ENCODE assay signal across 22 cellular contexts in the genomic region with DNA sequence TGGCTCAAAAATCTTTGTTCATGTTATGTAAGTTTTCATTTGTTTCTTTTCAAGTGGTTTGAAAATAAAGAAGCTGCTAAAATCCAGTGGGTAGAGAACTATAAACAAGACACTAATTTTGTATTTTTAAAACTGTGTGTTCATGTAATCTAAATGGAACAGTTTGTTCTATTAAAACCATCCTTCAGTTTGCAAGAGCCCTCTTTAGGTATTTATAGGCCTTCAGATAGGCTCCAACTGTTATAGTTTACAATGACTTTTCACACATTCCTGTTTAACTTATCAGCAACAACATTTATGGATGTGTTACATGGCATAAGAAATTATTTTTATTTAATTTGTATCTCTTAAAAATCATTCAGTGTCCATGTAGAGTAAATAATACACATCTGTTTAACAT.
A peak's percentile ranks its signal among the peaks of the same experiment; 100 is the strongest.
DNase-seq lines count a peak whose midpoint lies in the region; ATAC-seq and TF ChIP-seq lines count a peak whose summit lies in the region.
"Had no signal": no experiment of that assay in that cellular context is flagged by ENCODE, and none has a peak within 500 bp of the region (broad histone marks: within the 10 kb centered on the region; RNA-seq: fewer than 3 reads in every experiment).

No MANE protein-coding gene starts in this region.

- H3K27me3 ChIP-seq in adipocyte (replicated peaks; ENCODE audit: control insufficient read depth, insufficient read depth, low read length) (no peaks in the 10 kb centered on the region), muscle layer of colon (ENCODE audit: control insufficient read depth in 1 of 2, insufficient read depth in 2 of 2, low read length in 2 of 2) (no peaks in the 10 kb centered on the region)
- H3K27me3 ChIP-seq: SJCRH30 had no signal

- peak; percentile 78 for ATAC-seq in Right ventricle myocardium superior (ENCODE audit: poor library complexity)
- ATAC-seq: A549, Panc1 had no signal

- H3K9me3 ChIP-seq in adipocyte (ENCODE audit: control insufficient read depth, low read length) (peaks cover 5% of the 10 kb centered on the region), muscle layer of colon (ENCODE audit: low read length) (no peaks in the 10 kb centered on the region)
- H3K9me3 ChIP-seq: A549, HAP-1, SJCRH30 had no signal

- H3K9ac ChIP-seq in adipocyte (ENCODE audit: low read length) = no peak overlapping the region
- no peak overlapping the region for H3K9ac ChIP-seq in muscle layer of colon (ENCODE audit: low read length)
- H3K9ac ChIP-seq: GM23248, KMS-11 had no signal

- H3K4me1 ChIP-seq in adipocyte (ENCODE audit: control insufficient read depth, insufficient read depth, low read length) = peaks cover 28% of the 10 kb centered on the region
- H3K4me1 ChIP-seq in muscle layer of colon (ENCODE audit: insufficient read depth, low read length) = peaks cover 26% of the 10 kb centered on the region
- H3K4me1 ChIP-seq: A549, HAP-1, SJCRH30 had no signal

- H3K36me3 ChIP-seq in adipocyte (ENCODE audit: control insufficient read depth, insufficient read depth, low read length, severe bottlenecking) = no peaks in the 10 kb centered on the region
- H3K36me3 ChIP-seq in muscle layer of colon (ENCODE audit: insufficient read depth, low read length) = no peaks in the 10 kb centered on the region
- H3K36me3 ChIP-seq: HAP-1, SJCRH30 had no signal

- no peak for TF ChIP-seq CTCF in GM13976 (IDR thresholded peaks at IDR 0.05; ENCODE audit: borderline replicate concordance, control extremely low read depth, extremely low read depth, insufficient read depth, missing control alignments)

- H3K4me3 ChIP-seq in adipocyte (ENCODE audit: low read length) (no peak overlapping the region), muscle layer of colon (ENCODE audit: low read depth in 1 of 2, low read length in 2 of 2) (no peak overlapping the region)
- H3K4me3 ChIP-seq: A549, GM23248, HAP-1, SJCRH30 had no signal

- peak overlapping the region; percentile 37 for H3K27ac ChIP-seq in muscle layer of colon (ENCODE audit: low read depth, low read length)
- H3K27ac ChIP-seq: A549, GM23248, KMS-11, SJCRH30 had no signal

- intact Hi-C loops in Right ventricle myocardium superior (cut with DNase I) = no loop called here

- in situ Hi-C loops in GM13976 (cut with MboI; ENCODE audit: low sequenced_read_pairs, unreplicated experiment) = no loop called here

- DNase-seq in adipocyte (ENCODE audit: low read depth) (peak; percentile 22), Right ventricle myocardium superior (no peak), superior temporal gyrus (ENCODE audit: extremely low spot score) (peak; percentile 36), epidermal melanocyte (ENCODE audit: insufficient read length, low spot score) (no peak), DMS 273 treated with DMSO at 0.1 percent for 48 hours (lab: John Stamatoyannopoulos, UW) (no peak), GM13976 (ENCODE audit: low spot score) (no peak)
- DNase-seq: DMS79; GM23248; IMR-90; NCI-H1105; NCI-H146; NCI-H2029; NCI-H226; NCI-H510A treated with DMSO at 0.1 percent for 48 hours; NCI-H774; NK-92 treated with Interleukin-12 subunit alpha and Interleukin-12 subunit beta, amount 100 ng/mL, for 24 hours; SJCRH30 had no signal

Comparison
In these comparisons a context has a peak if more than half of its experiments do, and no peak if none do; other contexts are left out.
1. DNase-seq: peak in adipocyte (single experiment) and superior temporal gyrus (single experiment); none in Right ventricle myocardium superior (single experiment), epidermal melanocyte (single experiment), DMS 273 treated with DMSO at 0.1 percent for 48 hours (single experiment) and GM13976 (single experiment).